Comparison of ENCODE assay signal across 1 cellular context in genomic region chr12:47935196-47935595, GRCh38.
TF ChIP-seq lines count a peak whose summit lies in the region.

No MANE protein-coding gene starts in this region.

TF ChIP-seq in HepG2, 621 proteins besides CTCF, POLR2A, EP300 and RAD21 (continues in another document):
- peak; percentile 31; the same call in 1 of the 2 replicates for TF ChIP-seq HDAC1 (CRISPR knock-in tag; IDR thresholded peaks at IDR 0.05)
- no peak for TF ChIP-seq SOX6 (IDR thresholded peaks at IDR 0.05)
- TF ChIP-seq SOX6 (CRISPR knock-in tag; IDR thresholded peaks at IDR 0.05), result peak; percentile 62
- TF ChIP-seq MTF1 (CRISPR knock-in tag; IDR thresholded peaks at IDR 0.05), result no peak
- no peak for TF ChIP-seq ZNF607 (CRISPR knock-in tag; IDR thresholded peaks at IDR 0.05; ENCODE audit: borderline replicate concordance)
- peak; percentile 38; the same call in 1 of the 2 replicates for TF ChIP-seq MED1 (CRISPR knock-in tag; IDR thresholded peaks at IDR 0.05)
- TF ChIP-seq GPN1 (CRISPR knock-in tag; IDR thresholded peaks at IDR 0.05; ENCODE audit: borderline replicate concordance), result no peak
- TF ChIP-seq HNRNPH1 (optimal IDR thresholded peaks at IDR 0.05; ENCODE audit: low read depth, low read length), result no peak
- TF ChIP-seq SKI (IDR thresholded peaks at IDR 0.05; ENCODE audit: partially characterized antibody), result peak; percentile 14
- TF ChIP-seq ZNF232 (CRISPR knock-in tag; IDR thresholded peaks at IDR 0.05; ENCODE audit: borderline replicate concordance), result no peak
- TF ChIP-seq GZF1 (CRISPR knock-in tag; IDR thresholded peaks at IDR 0.05), result no peak
- TF ChIP-seq ZBTB44 (CRISPR knock-in tag; IDR thresholded peaks at IDR 0.05), result no peak
- no peak for TF ChIP-seq CBX5 (CRISPR knock-in tag; IDR thresholded peaks at IDR 0.05; ENCODE audit: borderline replicate concordance)
- TF ChIP-seq WIZ (CRISPR knock-in tag; IDR thresholded peaks at IDR 0.05), result no peak
- TF ChIP-seq HNF4A (CRISPR knock-in tag; IDR thresholded peaks at IDR 0.05), result peak; percentile 14; the same call in 1 of the 2 replicates
- TF ChIP-seq BHLHE40 (IDR thresholded peaks at IDR 0.05; ENCODE audit: low read length), result peak; percentile 83
- no peak; the same call in 1 of the 2 replicates for TF ChIP-seq MXD4 (CRISPR knock-in tag; IDR thresholded peaks at IDR 0.05)
- TF ChIP-seq ATF5 (CRISPR knock-in tag; IDR thresholded peaks at IDR 0.05; ENCODE audit: low read depth), result no peak
- TF ChIP-seq NR2C2 (CRISPR knock-in tag; IDR thresholded peaks at IDR 0.05; ENCODE audit: borderline replicate concordance), result no peak
- TF ChIP-seq TBX3 (IDR thresholded peaks at IDR 0.05; ENCODE audit: borderline replicate concordance), result no peak
- TF ChIP-seq CSRNP1 (CRISPR knock-in tag; IDR thresholded peaks at IDR 0.05), result no peak
- TF ChIP-seq BATF2 (CRISPR knock-in tag; IDR thresholded peaks at IDR 0.05), result no peak
- no peak for TF ChIP-seq PHF5A (CRISPR knock-in tag; IDR thresholded peaks at IDR 0.05; ENCODE audit: low read depth, unreplicated experiment)
- peak; percentile 22; the same call in 1 of the 2 replicates for TF ChIP-seq TFE3 (CRISPR knock-in tag; IDR thresholded peaks at IDR 0.05)
- no peak for TF ChIP-seq FLYWCH1 (CRISPR knock-in tag; IDR thresholded peaks at IDR 0.05)
- TF ChIP-seq NR2F6 (IDR thresholded peaks at IDR 0.05), result no peak
- TF ChIP-seq NR2F6 (CRISPR knock-in tag; IDR thresholded peaks at IDR 0.05), result 0 out of 2 replicates have a peak, but pooled peaks have one; percentile 10
- TF ChIP-seq POGK (CRISPR knock-in tag; conservative IDR thresholded peaks at IDR 0.05), result no peak
- no peak for TF ChIP-seq SYNCRIP (IDR thresholded peaks at IDR 0.05; ENCODE audit: insufficient read depth, low read depth, low read length)
- 0 out of 2 replicates have a peak, but pooled peaks have one; percentile 35 for TF ChIP-seq ZNF609 (CRISPR knock-in tag; IDR thresholded peaks at IDR 0.05; ENCODE audit: borderline replicate concordance)
- TF ChIP-seq ZNF260 (CRISPR knock-in tag; IDR thresholded peaks at IDR 0.05; ENCODE audit: borderline replicate concordance, low read depth), result no peak
- TF ChIP-seq MED8 (CRISPR knock-in tag; IDR thresholded peaks at IDR 0.05; ENCODE audit: insufficient replicate concordance), result no peak
- TF ChIP-seq ZFP37 (CRISPR knock-in tag; IDR thresholded peaks at IDR 0.05; ENCODE audit: borderline replicate concordance), result no peak
- no peak for TF ChIP-seq ZMAT5 (CRISPR knock-in tag; IDR thresholded peaks at IDR 0.05; ENCODE audit: borderline replicate concordance, low read depth)
- TF ChIP-seq FOXA3 (CRISPR knock-in tag; IDR thresholded peaks at IDR 0.05), result peak; percentile 20; the same call in 1 of the 2 replicates
- TF ChIP-seq RARA (CRISPR knock-in tag; IDR thresholded peaks at IDR 0.05), result peak; percentile 44; the same call in 1 of the 2 replicates
- TF ChIP-seq ISX (CRISPR knock-in tag; conservative IDR thresholded peaks at IDR 0.05), result no peak
- TF ChIP-seq NFE2 (CRISPR knock-in tag; IDR thresholded peaks at IDR 0.05), result no peak
- TF ChIP-seq ISL2 (CRISPR knock-in tag; IDR thresholded peaks at IDR 0.05), result no peak
- TF ChIP-seq TEAD3 (CRISPR knock-in tag; optimal IDR thresholded peaks at IDR 0.05; ENCODE audit: borderline replicate concordance), result peak; percentile 54
- TF ChIP-seq ZNF776 (CRISPR knock-in tag; IDR thresholded peaks at IDR 0.05), result no peak
- TF ChIP-seq ERF (CRISPR knock-in tag; IDR thresholded peaks at IDR 0.05), result peak; percentile 63; the same call in 1 of the 2 replicates
- TF ChIP-seq SAP130 (CRISPR knock-in tag; IDR thresholded peaks at IDR 0.05; ENCODE audit: low read depth), result peak; percentile 55; the same call in 1 of the 2 replicates
- TF ChIP-seq DMAP1 (CRISPR knock-in tag; IDR thresholded peaks at IDR 0.05), result no peak
- no peak for TF ChIP-seq JUNB (CRISPR knock-in tag; IDR thresholded peaks at IDR 0.05; ENCODE audit: borderline replicate concordance)
- no peak for TF ChIP-seq ZBTB7A (CRISPR knock-in tag; IDR thresholded peaks at IDR 0.05)
- TF ChIP-seq HINFP (CRISPR knock-in tag; IDR thresholded peaks at IDR 0.05; ENCODE audit: low read depth), result no peak
- no peak for TF ChIP-seq ZNF841 (CRISPR knock-in tag; IDR thresholded peaks at IDR 0.05; ENCODE audit: borderline replicate concordance)
- TF ChIP-seq FOXP4 (CRISPR knock-in tag; IDR thresholded peaks at IDR 0.05), result 0 out of 2 replicates have a peak, but pooled peaks have one; percentile 34
- TF ChIP-seq ZNF143 (CRISPR knock-in tag; IDR thresholded peaks at IDR 0.05), result no peak
- TF ChIP-seq ZNF780A (CRISPR knock-in tag; IDR thresholded peaks at IDR 0.05), result no peak
- TF ChIP-seq ZFY (CRISPR knock-in tag; IDR thresholded peaks at IDR 0.05), result no peak
